In genomic region chr6:152632383-152632782, GRCh38 we compare ENCODE assay signal across 31 cellular contexts.
"Had no signal": no experiment of that assay in that cellular context is flagged by ENCODE, and none has a peak within 500 bp of the region (broad histone marks: within the 10 kb centered on the region; RNA-seq: fewer than 3 reads in every experiment).

No MANE protein-coding gene starts in this region.

- H3K4me1 ChIP-seq: parathyroid adenoma, testis, uterus had no signal

- H3K9me3 Mint-ChIP-seq: naive thymus-derived CD8-positive, alpha-beta T cell; nephron progenitor cell; neural crest cell; stimulated activated memory B cell treated with anti-CD40 and anti-IgM and Interleukin-4, amounts not matched to agents 10 μg/mL and 1 μg/mL and 100 μg/mL, for 72 hours; stimulated activated naive CD8-positive, alpha-beta T cell treated with anti-CD3 and anti-CD28 coated beads, Interleukin-15, amount 100 ng/mL, for 72 hours; type B pancreatic cell had no signal

- H3K4me3 ChIP-seq: ovary, psoas muscle, right lobe of liver, sigmoid colon, suprapubic skin, testis, tibial artery, transverse colon, upper lobe of right lung, uterus had no signal

- DNase-seq: naive B cell; naive thymus-derived CD8-positive, alpha-beta T cell; nephron progenitor cell; occipital lobe; ovary; posterior cingulate gyrus; psoas muscle; right cardiac atrium; right lobe of liver; sigmoid colon; small intestine; stimulated activated CD4-positive, alpha-beta T cell treated with anti-CD3 and anti-CD28 coated beads, Interleukin-15, amount 100 ng/mL, for 24 hours; stimulated activated CD4-positive, alpha-beta T cell treated with anti-CD3 and anti-CD28 coated beads, Interleukin-2, amount 100 ng/mL, for 24 hours; stimulated activated CD4-positive, alpha-beta T cell treated with anti-CD3 and anti-CD28 coated beads, Interleukin-2, amount 100 ng/mL, for 48 hours; stimulated activated CD4-positive, alpha-beta T cell treated with anti-CD3 and anti-CD28 coated beads, Interleukin-4, amount 100 ng/mL, for 4 hours; stimulated activated CD8-positive, alpha-beta memory T cell treated with anti-CD3 and anti-CD28 coated beads, Interleukin-4, amount 100 ng/mL, for 48 hours; stimulated activated naive CD4-positive, alpha-beta T cell; stimulated activated naive CD8-positive, alpha-beta T cell treated with anti-CD3 and anti-CD28 coated beads, Interleukin-15, amount 100 ng/mL, for 72 hours; stimulated activated naive CD8-positive, alpha-beta T cell treated with anti-CD3 and anti-CD28 coated beads, Interleukin-15, Interleukin-2, amounts not matched to agents 100 U/mL and 50 U/mL, for 24 hours; substantia nigra; testis; tibial artery; transverse colon; upper lobe of right lung; uterus had no signal

- ATAC-seq: naive thymus-derived CD8-positive, alpha-beta T cell; psoas muscle; right cardiac atrium; right lobe of liver; stimulated activated memory B cell treated with anti-CD40 and anti-IgM and Interleukin-4, amounts not matched to agents 10 μg/mL and 1 μg/mL and 100 μg/mL, for 72 hours; stimulated activated naive CD8-positive, alpha-beta T cell treated with anti-CD3 and anti-CD28 coated beads, Interleukin-15, amount 100 ng/mL, for 72 hours; stimulated activated naive CD8-positive, alpha-beta T cell treated with anti-CD3 and anti-CD28 coated beads, Interleukin-15, Interleukin-2, amounts not matched to agents 100 U/mL and 50 U/mL, for 24 hours; upper lobe of right lung had no signal

- H3K36me3 Mint-ChIP-seq: naive B cell; naive thymus-derived CD8-positive, alpha-beta T cell; stimulated activated memory B cell treated with anti-CD40 and anti-IgM and Interleukin-4, amounts not matched to agents 10 μg/mL and 1 μg/mL and 100 μg/mL, for 72 hours; type B pancreatic cell had no signal

- H3K27ac Mint-ChIP-seq: naive B cell; nephron progenitor cell; progenitor cell of endocrine pancreas; stimulated activated memory B cell treated with anti-CD40 and anti-IgM and Interleukin-4, amounts not matched to agents 10 μg/mL and 1 μg/mL and 100 μg/mL, for 72 hours; stimulated activated naive CD8-positive, alpha-beta T cell treated with anti-CD3 and anti-CD28 coated beads, Interleukin-15, amount 100 ng/mL, for 72 hours; type B pancreatic cell had no signal

- H3K4me3 Mint-ChIP-seq: naive B cell; naive thymus-derived CD8-positive, alpha-beta T cell; nephron progenitor cell; neural crest cell; stimulated activated memory B cell treated with anti-CD40 and anti-IgM and Interleukin-4, amounts not matched to agents 10 μg/mL and 1 μg/mL and 100 μg/mL, for 72 hours; stimulated activated naive CD8-positive, alpha-beta T cell treated with anti-CD3 and anti-CD28 coated beads, Interleukin-15, amount 100 ng/mL, for 72 hours; type B pancreatic cell had no signal

- H3K9me3 ChIP-seq: ovary, psoas muscle, right lobe of liver, sigmoid colon, suprapubic skin, testis, tibial artery, transverse colon, upper lobe of right lung, uterus had no signal

- H3K27ac ChIP-seq: ovary, parathyroid adenoma, psoas muscle, right lobe of liver, sigmoid colon, suprapubic skin, testis, tibial artery, transverse colon, upper lobe of right lung, uterus had no signal

- H3K36me3 ChIP-seq: ovary, right lobe of liver, sigmoid colon, suprapubic skin, tibial artery, transverse colon, upper lobe of right lung, uterus had no signal

- H3K27me3 ChIP-seq: ovary, sigmoid colon, testis, tibial artery, upper lobe of right lung, uterus had no signal
